ENCODE assay signal across 20 cellular contexts in genomic region chr7:38561166-38561565, GRCh38.
DNase-seq lines count a peak whose midpoint lies in the region; TF ChIP-seq lines count a peak whose summit lies in the region.
"Had no signal": no experiment of that assay in that cellular context is flagged by ENCODE, and none has a peak within 500 bp of the region (broad histone marks: within the 10 kb centered on the region; RNA-seq: fewer than 3 reads in every experiment).

No MANE protein-coding gene starts in this region.

- no peaks in the 10 kb centered on the region for H3K9me3 ChIP-seq in MG63
- peaks cover 1% of the 10 kb centered on the region for H3K9me3 ChIP-seq in trophoblast cell (ENCODE audit: insufficient read depth, low read depth, low read length)
- H3K9me3 ChIP-seq: sigmoid colon, stomach, tibial artery had no signal

- in situ Hi-C loops in G401 (cut with HindIII; ENCODE audit: low sequenced_read_pairs) = no loop called here

- no CpG with 5 or more reads among the region's 3 CpGs for WGBS in trophoblast cell (ENCODE audit: extremely low coverage, insufficient coverage, insufficient read length)

- H3K27me3 ChIP-seq in MG63 (no peaks in the 10 kb centered on the region), trophoblast cell (ENCODE audit: insufficient read depth, low read length) (no peaks in the 10 kb centered on the region)
- H3K27me3 ChIP-seq: sigmoid colon, stomach, tibial artery had no signal

- H4K8ac ChIP-seq in trophoblast cell (ENCODE audit: low read depth, low read length) = no peak overlapping the region

- H3K27ac Mint-ChIP-seq in mesothelial cell of epicardium = no peak overlapping the region
- H3K27ac Mint-ChIP-seq: activated CD4-positive, alpha-beta T cell treated with anti-CD3 and anti-CD28 coated beads for 36 hours; CD8-positive, alpha-beta memory T cell; progenitor cell of endocrine pancreas had no signal

- no peak overlapping the region for H3K4me2 ChIP-seq in trophoblast cell (ENCODE audit: low read length)
- H3K4me2 ChIP-seq: PC-9 had no signal

- no peak overlapping the region for H3K23ac ChIP-seq in trophoblast cell (ENCODE audit: low read length)

- H4K91ac ChIP-seq in trophoblast cell (ENCODE audit: low read depth, low read length) = no peak overlapping the region

- peak; percentile 22 for DNase-seq in G401 (ENCODE audit: low spot score)
- DNase-seq in MG63 = peak; percentile 72
- peak; percentile 50 for DNase-seq in astrocyte of the hippocampus (ENCODE audit: low read depth, low spot score)
- DNase-seq in trophoblast cell = peak; percentile 23 to 56
- DNase-seq in ecto neural progenitor cell (ENCODE audit: low spot score) = no peak
- no peak for DNase-seq in mesothelial cell of epicardium (ENCODE audit: low spot score in 2 of 2, unreplicated experiment in 2 of 2)
- no peak for DNase-seq in erythroblast (lab: John Stamatoyannopoulos, UW)
- DNase-seq: activated CD4-positive, alpha-beta T cell treated with anti-CD3 and anti-CD28 coated beads for 36 hours; activated gamma-delta T cell; activated T-cell treated with anti-CD3 and anti-CD28 coated beads, Interleukin-2, amount 50 U/mL, for 1 hour; CD8-positive, alpha-beta memory T cell; DMS153; effector CD8-positive, alpha-beta T cell; NCI-H2081 treated with DMSO at 0.1 percent for 48 hours; PC-9; sigmoid colon; stomach; tibial artery had no signal

- no peak overlapping the region for H2BK12ac ChIP-seq in trophoblast cell (ENCODE audit: low read length)

- H4K12ac ChIP-seq in trophoblast cell (ENCODE audit: low read depth, low read length) = no peak overlapping the region

- no peak overlapping the region for H3K18ac ChIP-seq in trophoblast cell (ENCODE audit: low read length)

- peaks cover 5% of the 10 kb centered on the region for H3K27me3 Mint-ChIP-seq in mesothelial cell of epicardium (ENCODE audit: low read depth)
- H3K27me3 Mint-ChIP-seq: progenitor cell of endocrine pancreas had no signal

- H3K4me1 Mint-ChIP-seq in mesothelial cell of epicardium = no peaks in the 10 kb centered on the region
- H3K4me1 Mint-ChIP-seq: activated CD4-positive, alpha-beta T cell treated with anti-CD3 and anti-CD28 coated beads for 36 hours; CD8-positive, alpha-beta memory T cell had no signal

- TF ChIP-seq CTCF in mesothelial cell of epicardium (IDR thresholded peaks at IDR 0.05; ENCODE audit: unreplicated experiment) = no peak

- no peaks in the 10 kb centered on the region for H3K79me1 ChIP-seq in trophoblast cell (ENCODE audit: low read length)

- H3K36me3 ChIP-seq in MG63 (no peaks in the 10 kb centered on the region), trophoblast cell (ENCODE audit: control insufficient read depth in 1 of 2, insufficient read depth in 2 of 2, low read length in 2 of 2) (no peaks in the 10 kb centered on the region)
- H3K36me3 ChIP-seq: sigmoid colon, stomach, tibial artery had no signal

- no peaks in the 10 kb centered on the region for H3K79me2 ChIP-seq in trophoblast cell (ENCODE audit: control insufficient read depth, insufficient read depth, low read length, poor library complexity)

- H3K4ac ChIP-seq in trophoblast cell (ENCODE audit: low read depth, low read length) = no peak overlapping the region

- TF ChIP-seq POLR2A in erythroblast (IDR thresholded peaks at IDR 0.05; ENCODE audit: low read length) = no peak

- H2BK120ac ChIP-seq in trophoblast cell (ENCODE audit: insufficient read depth, low read length, poor library complexity) = no peak overlapping the region

- peaks cover 3% of the 10 kb centered on the region for H3K9me3 Mint-ChIP-seq in mesothelial cell of epicardium

- no peak overlapping the region for H2AK5ac ChIP-seq in trophoblast cell (ENCODE audit: low read length)

- H3K27ac ChIP-seq in trophoblast cell (ENCODE audit: low read depth, low read length) = no peak overlapping the region
- H3K27ac ChIP-seq: PC-9, sigmoid colon, stomach, tibial artery had no signal

- H3K36me3 Mint-ChIP-seq in mesothelial cell of epicardium = no peaks in the 10 kb centered on the region

- H3K4me3 ChIP-seq in MG63 (no peak overlapping the region), trophoblast cell (ENCODE audit: low read depth, low read length) (no peak overlapping the region)
- H3K4me3 ChIP-seq: PC-9, sigmoid colon, stomach, tibial artery had no signal

- no peaks in the 10 kb centered on the region for H3K4me1 ChIP-seq in trophoblast cell (ENCODE audit: control insufficient read depth in 1 of 2, insufficient read depth in 2 of 2, low read length in 2 of 2)
- H3K4me1 ChIP-seq: sigmoid colon, stomach, tibial artery had no signal

- H2AFZ ChIP-seq in trophoblast cell (ENCODE audit: insufficient read depth, low read length, poor library complexity) = no peak overlapping the region
- H2AFZ ChIP-seq: PC-9 had no signal

- no peak overlapping the region for H2BK5ac ChIP-seq in trophoblast cell (ENCODE audit: low read depth, low read length, poor library complexity)

- H3K14ac ChIP-seq in trophoblast cell (ENCODE audit: low read length) = no peak overlapping the region

- no peak overlapping the region for H3K9ac ChIP-seq in trophoblast cell (ENCODE audit: low read length)

- no peak overlapping the region for H3K4me3 Mint-ChIP-seq in mesothelial cell of epicardium
- H3K4me3 Mint-ChIP-seq: activated CD4-positive, alpha-beta T cell treated with anti-CD3 and anti-CD28 coated beads for 36 hours; brain; CD8-positive, alpha-beta memory T cell had no signal

Comparison
In these comparisons a context has a peak if more than half of its experiments do, and no peak if none do; other contexts are left out.
1. DNase-seq: peak in G401 (single experiment), MG63 (single experiment), astrocyte of the hippocampus (single experiment) and trophoblast cell (2 of 2); none in ecto neural progenitor cell (single experiment), mesothelial cell of epicardium (0 of 2) and erythroblast (0 of 2).